Comparison of ENCODE assay signal across 22 cellular contexts in genomic region chr18:7562491-7562890, GRCh38.
"Had no signal": no experiment of that assay in that cellular context is flagged by ENCODE, and none has a peak within 500 bp of the region (broad histone marks: within the 10 kb centered on the region; RNA-seq: fewer than 3 reads in every experiment).

No MANE protein-coding gene starts in this region.

- H3K4me1 Mint-ChIP-seq: activated CD4-positive, alpha-beta T cell treated with anti-CD3 and anti-CD28 coated beads, Interleukin-2, amount 10 ng/mL, durations not matched to agents 24 days and 14 days; activated naive CD8-positive, alpha-beta T cell treated with anti-CD3 and anti-CD28 coated beads, Interleukin-2, amount 50 U/mL, for 24 hours had no signal

- H3K4me3 Mint-ChIP-seq: activated CD4-positive, alpha-beta memory T cell treated with anti-CD3 and anti-CD28 coated beads, Interleukin-2, amount 10 ng/mL, durations not matched to agents 7 days and 5 days; activated CD4-positive, alpha-beta T cell treated with anti-CD3 and anti-CD28 coated beads, Interleukin-2, amount 10 ng/mL, durations not matched to agents 24 days and 14 days; activated naive CD4-positive, alpha-beta T cell treated with anti-CD3 and anti-CD28 coated beads, Interleukin-2, amount 10 ng/mL, durations not matched to agents 7 days and 5 days; activated naive CD8-positive, alpha-beta T cell treated with anti-CD3 and anti-CD28 coated beads, Interleukin-2, amount 50 U/mL, for 24 hours; naive thymus-derived CD8-positive, alpha-beta T cell; neural progenitor cell; stimulated activated naive CD8-positive, alpha-beta T cell treated with anti-CD3 and anti-CD28 coated beads, Interleukin-15, Interleukin-2, amounts not matched to agents 100 ng/mL and 50 ng/mL, for 24 hours; T-helper 17 cell had no signal

- H3K27ac Mint-ChIP-seq: activated CD4-positive, alpha-beta memory T cell treated with anti-CD3 and anti-CD28 coated beads, Interleukin-2, amount 10 ng/mL, durations not matched to agents 7 days and 5 days; activated CD4-positive, alpha-beta T cell treated with anti-CD3 and anti-CD28 coated beads, Interleukin-2, amount 10 ng/mL, durations not matched to agents 24 days and 14 days; activated naive CD4-positive, alpha-beta T cell treated with anti-CD3 and anti-CD28 coated beads, Interleukin-2, amount 10 ng/mL, durations not matched to agents 7 days and 5 days; activated naive CD8-positive, alpha-beta T cell treated with anti-CD3 and anti-CD28 coated beads, Interleukin-2, amount 50 U/mL, for 24 hours; naive thymus-derived CD8-positive, alpha-beta T cell; neural progenitor cell; progenitor cell of endocrine pancreas; stimulated activated naive CD8-positive, alpha-beta T cell treated with anti-CD3 and anti-CD28 coated beads, Interleukin-15, Interleukin-2, amounts not matched to agents 100 ng/mL and 50 ng/mL, for 24 hours; T-helper 17 cell had no signal

- H3K9ac ChIP-seq: neural progenitor cell had no signal

- H3K9me3 ChIP-seq: lower lobe of right lung, tibial artery had no signal

- H3K9me3 Mint-ChIP-seq: activated CD4-positive, alpha-beta memory T cell treated with anti-CD3 and anti-CD28 coated beads, Interleukin-2, amount 10 ng/mL, durations not matched to agents 7 days and 5 days; activated CD4-positive, alpha-beta T cell treated with anti-CD3 and anti-CD28 coated beads, Interleukin-2, amount 10 ng/mL, durations not matched to agents 24 days and 14 days; activated naive CD4-positive, alpha-beta T cell treated with anti-CD3 and anti-CD28 coated beads, Interleukin-2, amount 10 ng/mL, durations not matched to agents 7 days and 5 days; activated naive CD8-positive, alpha-beta T cell treated with anti-CD3 and anti-CD28 coated beads, Interleukin-2, amount 50 U/mL, for 24 hours; naive thymus-derived CD8-positive, alpha-beta T cell; neural progenitor cell; stimulated activated naive CD8-positive, alpha-beta T cell treated with anti-CD3 and anti-CD28 coated beads, Interleukin-15, Interleukin-2, amounts not matched to agents 100 ng/mL and 50 ng/mL, for 24 hours had no signal

- ATAC-seq: activated CD4-positive, CD25-positive, alpha-beta regulatory T cell treated with anti-CD3 and anti-CD28 coated beads, Interleukin-2, amount 50 U/mL, for 24 hours; activated naive CD8-positive, alpha-beta T cell treated with anti-CD3 and anti-CD28 coated beads, Interleukin-2, amount 50 U/mL, for 24 hours; foreskin keratinocyte; left cardiac atrium; lower lobe of right lung; naive thymus-derived CD8-positive, alpha-beta T cell; T-helper 17 cell had no signal

- H3K4me3 ChIP-seq: cardiac muscle cell, lower lobe of right lung, neural progenitor cell, tibial artery had no signal

- H3K27ac ChIP-seq: cardiac muscle cell, foreskin keratinocyte, lower lobe of right lung, neural progenitor cell, tibial artery had no signal

- H3K27me3 ChIP-seq: cardiac muscle cell, tibial artery had no signal

- H2AFZ ChIP-seq: neural progenitor cell had no signal

- H3K4me2 ChIP-seq: neural progenitor cell had no signal

- H3K36me3 ChIP-seq: cardiac muscle cell, lower lobe of right lung, neural progenitor cell, tibial artery had no signal

- DNase-seq: activated CD4-positive, alpha-beta memory T cell treated with anti-CD3 and anti-CD28 coated beads, Interleukin-2, amount 10 ng/mL, durations not matched to agents 7 days and 5 days; activated CD4-positive, alpha-beta T cell treated with anti-CD3 and anti-CD28 coated beads, Interleukin-2, amount 10 ng/mL, durations not matched to agents 24 days and 14 days; activated effector memory CD4-positive, alpha-beta T cell treated with anti-CD3 and anti-CD28 coated beads, Interleukin-2, amount 50 U/mL, for 16 hours; activated naive CD4-positive, alpha-beta T cell treated with anti-CD3 and anti-CD28 coated beads, Interleukin-2, amount 10 ng/mL, durations not matched to agents 7 days and 5 days; activated naive CD8-positive, alpha-beta T cell treated with anti-CD3 and anti-CD28 coated beads, Interleukin-2, amount 50 U/mL, for 24 hours; effector CD8-positive, alpha-beta T cell; foreskin keratinocyte; hippocampal formation; left cardiac atrium; lower lobe of right lung; naive thymus-derived CD8-positive, alpha-beta T cell; right cardiac atrium; stimulated activated CD4-positive, alpha-beta T cell treated with anti-CD3 and anti-CD28 coated beads, Interleukin-1b, Interleukin-23, amount 100 ng/mL, for 48 hours; substantia nigra; SW 1271; T-helper 17 cell; tibial artery had no signal

- H3K36me3 Mint-ChIP-seq: naive thymus-derived CD8-positive, alpha-beta T cell; neural progenitor cell had no signal
